ENCODE assay signal across 17 cellular contexts in the genomic region with DNA sequence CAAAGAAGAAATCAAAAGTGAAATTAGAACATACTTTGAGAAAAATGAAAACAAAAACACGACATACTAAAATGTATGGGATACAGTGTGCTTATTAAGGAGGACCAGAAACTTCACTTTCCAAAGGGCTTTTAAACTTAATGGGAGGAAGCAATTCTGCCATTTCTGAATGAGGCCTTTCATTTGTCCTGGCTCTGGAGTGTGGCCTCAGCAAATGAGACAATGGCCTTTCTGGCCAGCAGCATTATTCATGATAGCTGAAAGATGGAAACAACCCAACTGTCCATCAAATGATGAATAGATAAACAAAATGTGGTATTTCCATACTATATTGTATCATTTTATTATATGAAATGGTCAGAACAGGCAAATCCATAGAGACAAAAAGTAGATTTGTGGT.
A peak's percentile ranks its signal among the peaks of the same experiment; 100 is the strongest.
DNase-seq lines count a peak whose midpoint lies in the region; ATAC-seq and TF ChIP-seq lines count a peak whose summit lies in the region.
"Had no signal": no experiment of that assay in that cellular context is flagged by ENCODE, and none has a peak within 500 bp of the region (broad histone marks: within the 10 kb centered on the region; RNA-seq: fewer than 3 reads in every experiment).

No MANE protein-coding gene starts in this region.

- no peak for TF ChIP-seq CTCF in esophagus squamous epithelium (IDR thresholded peaks at IDR 0.05)

- H3K27me3 ChIP-seq in esophagus squamous epithelium: no peaks in the 10 kb centered on the region

- no peak for ATAC-seq in GM18502 (IDR thresholded peaks at IDR 0.05; ENCODE audit: poor library complexity, unreplicated experiment)
- ATAC-seq: A549 had no signal

- no peaks in the 10 kb centered on the region for H3K36me3 ChIP-seq in esophagus squamous epithelium

- intact Hi-C loops in esophagus squamous epithelium (cut with DNase I): no loop called here

- TF ChIP-seq POLR2A in esophagus squamous epithelium (IDR thresholded peaks at IDR 0.05): no peak

- WGBS in esophagus squamous epithelium, 2 donors: 72 to 81% methylated on average over 1 of the region's 1 CpG

- DNase-seq in Ammon's horn (ENCODE audit: low spot score) (peak; percentile 88), anterior cingulate cortex (lab: John Stamatoyannopoulos, UW) (peak in 36 of 58 donors; percentile 1 to 86 (median 23)), inferior parietal cortex (ENCODE audit: extremely low spot score) (peak; percentile 81), pons (ENCODE audit: low spot score) (peak; percentile 97), ecto neural progenitor cell (ENCODE audit: low spot score) (no peak), NCI-H1694 treated with DMSO at 0.1 percent for 48 hours (lab: John Stamatoyannopoulos, UW) (no peak), esophagus squamous epithelium (lab: John Stamatoyannopoulos, UW) (no peak)
- DNase-seq: COR-L47, H9, NCI-H1048, NCI-H146, NCI-H2107, NCI-H345, NCI-H526, SHP77 treated with DMSO at 0.1 percent for 48 hours had no signal

- no peak overlapping the region for H3K4me3 ChIP-seq in esophagus squamous epithelium
- H3K4me3 ChIP-seq: A549 had no signal

- peaks cover 0 to 25% (median 0%) of the 10 kb centered on the region in 3 donors for H3K4me1 ChIP-seq in esophagus squamous epithelium
- H3K4me1 ChIP-seq: A549 had no signal

- no peaks in the 10 kb centered on the region for H3K9me3 ChIP-seq in esophagus squamous epithelium
- H3K9me3 ChIP-seq: A549 had no signal

- no peak overlapping the region for H3K27ac ChIP-seq in esophagus squamous epithelium
- H3K27ac ChIP-seq: A549 had no signal

Comparison
In these comparisons a context has a peak if more than half of its experiments do, and no peak if none do; other contexts are left out.
1. DNase-seq: peak in Ammon's horn (single experiment), anterior cingulate cortex (36 of 58), inferior parietal cortex (single experiment) and pons (single experiment); none in ecto neural progenitor cell (single experiment), NCI-H1694 treated with DMSO at 0.1 percent for 48 hours (single experiment) and esophagus squamous epithelium (single experiment).